Comparison of ENCODE assay signal across 1 cellular context in genomic region chr19:18496167-18496979, GRCh38.
TF ChIP-seq lines count a peak whose summit lies in the region.

No MANE protein-coding gene starts in this region.

TF ChIP-seq in WTC11, 78 proteins besides CTCF, POLR2A, EP300 and RAD21 (continued from another document):
- TF ChIP-seq OVOL2 (CRISPR knock-in tag; IDR thresholded peaks at IDR 0.05; ENCODE audit: borderline replicate concordance) = no peak
